ENCODE assay signal across 1 cellular context in genomic region chr3:18122264-18122663, GRCh38.
TF ChIP-seq lines count a peak whose summit lies in the region.

No MANE protein-coding gene starts in this region.

TF ChIP-seq in GM23338, 12 proteins besides CTCF, POLR2A, EP300 and RAD21 (continued from another document):
- no peak for TF ChIP-seq ZNF462 (CRISPR knock-in tag; IDR thresholded peaks at IDR 0.05)
- no peak for TF ChIP-seq REST (IDR thresholded peaks at IDR 0.05; ENCODE audit: unreplicated experiment)
- no peak for TF ChIP-seq NANOG (IDR thresholded peaks at IDR 0.05; ENCODE audit: borderline replicate concordance)
